1 cellular context compared by ENCODE assay signal in genomic region chr2:200987137-200987536, GRCh38.
TF ChIP-seq lines count a peak whose summit lies in the region.

No MANE protein-coding gene starts in this region.

TF ChIP-seq in H1, 55 proteins besides CTCF, POLR2A, EP300 and RAD21:
- TF ChIP-seq EGR1 (IDR thresholded peaks at IDR 0.05; ENCODE audit: borderline replicate concordance, low read depth, low read length) (no peak), KDM4A (IDR thresholded peaks at IDR 0.05; ENCODE audit: low read depth, low read length, severe bottlenecking) (no peak), FOSL1 (IDR thresholded peaks at IDR 0.05; ENCODE audit: insufficient read depth, low read depth, low read length) (no peak), EZH2 (IDR thresholded peaks at IDR 0.05; ENCODE audit: low read depth, low read length, severe bottlenecking) (no peak), ATF2 (IDR thresholded peaks at IDR 0.05; ENCODE audit: low read length) (no peak), GTF2F1 (IDR thresholded peaks at IDR 0.05; ENCODE audit: borderline replicate concordance, low read depth, low read length) (no peak), ZNF274 (IDR thresholded peaks at IDR 0.05; ENCODE audit: borderline replicate concordance, extremely low read depth, low read length) (no peak), SIRT6 (IDR thresholded peaks at IDR 0.05; ENCODE audit: low read length) (no peak), CBX8 (IDR thresholded peaks at IDR 0.05; ENCODE audit: borderline replicate concordance, low read depth, low read length) (no peak), SRF (IDR thresholded peaks at IDR 0.05; ENCODE audit: low read depth, low read length) (no peak), CTBP2 (IDR thresholded peaks at IDR 0.05; ENCODE audit: borderline replicate concordance, insufficient read depth, insufficient read length, low read length) (no peak)
